ENCODE assay signal across 8 cellular contexts in genomic region chr9:111662851-111663823, GRCh38. TPM values are rescaled to one million over a fixed set of nuclear protein-coding genes. Genes with fewer than 3 reads are reported as not detected.
DNase-seq lines count a peak whose midpoint lies in the region; ATAC-seq and TF ChIP-seq lines count a peak whose summit lies in the region.

No MANE protein-coding gene starts in this region.

- peaks cover 0 to 25% (median 14%) of the 10 kb centered on the region in 12 donors for H3K4me1 ChIP-seq in heart left ventricle
- peaks cover 0 to 4% of the 10 kb centered on the region in 2 donors for H3K4me1 ChIP-seq in thyroid gland

- peaks cover 33% of the 10 kb centered on the region for H3K4me1 Mint-ChIP-seq in activated naive CD8-positive, alpha-beta T cell (ENCODE audit: low read depth)

- no peaks in the 10 kb centered on the region for H3K9me3 ChIP-seq in heart left ventricle
- no peaks in the 10 kb centered on the region for H3K9me3 ChIP-seq in thyroid gland

- peak overlapping the region; percentile 90 for H3K27ac Mint-ChIP-seq in activated naive CD8-positive, alpha-beta T cell

- DNase-seq in heart left ventricle = no peak
- no peak for DNase-seq in Right ventricle myocardium superior
- DNase-seq in iPS-NIHi7 (ENCODE audit: extremely low spot score) = peak; percentile 80
- no peak for DNase-seq in thyroid gland
- DNase-seq in hepatic stellate cell (ENCODE audit: low spot score) = no peak
- no peak for DNase-seq in T-helper 9 cell
- DNase-seq in SHP77 treated with DMSO at 0.1 percent for 48 hours (lab: John Stamatoyannopoulos, UW) = no peak

- no peak for TF ChIP-seq CTCF in heart left ventricle (IDR thresholded peaks at IDR 0.05)
- TF ChIP-seq CTCF in thyroid gland (IDR thresholded peaks at IDR 0.05) = no peak

- intact Hi-C loops in heart left ventricle (cut with DNase I) (no loop called here), Right ventricle myocardium superior (cut with DNase I) (no loop called here), thyroid gland (cut with DNase I) (no loop called here)

- H3K4me3 Mint-ChIP-seq in activated naive CD8-positive, alpha-beta T cell = peak overlapping the region; percentile 95

- H3K27me3 Mint-ChIP-seq in activated naive CD8-positive, alpha-beta T cell = no peaks in the 10 kb centered on the region

- WGBS in heart left ventricle, 4 donors = 54 to 61% (median 55%) methylated on average over 10 of the region's 10 CpGs
- 62 to 71% methylated on average over 10 of the region's 10 CpGs for WGBS in thyroid gland, 2 donors

- TF ChIP-seq POLR2A in heart left ventricle (IDR thresholded peaks at IDR 0.05) (no peak), thyroid gland (IDR thresholded peaks at IDR 0.05) (no peak)

- H3K36me3 ChIP-seq in heart left ventricle = peaks cover 0 to 33% (median 15%) of the 10 kb centered on the region in 9 donors
- H3K36me3 ChIP-seq in thyroid gland = peaks cover 12 to 14% of the 10 kb centered on the region in 2 donors

- H3K27me3 ChIP-seq in heart left ventricle (no peaks in the 10 kb centered on the region), thyroid gland (no peaks in the 10 kb centered on the region)

- H3K4me3 ChIP-seq in heart left ventricle (peak overlapping the region in 10 of 12 donors; percentile 70 to 97 (median 78)), thyroid gland (replicated peaks in 1 of 3) (peak overlapping the region in 1 of 3 donors; percentile 63)

- H3K36me3 Mint-ChIP-seq in activated naive CD8-positive, alpha-beta T cell = peaks cover 4% of the 10 kb centered on the region

- ATAC-seq in heart left ventricle = peak in 1 of 4 donors; percentile 9
- no peak for ATAC-seq in Right ventricle myocardium superior (ENCODE audit: poor library complexity)

- no peaks in the 10 kb centered on the region for H3K9me3 Mint-ChIP-seq in activated naive CD8-positive, alpha-beta T cell (ENCODE audit: low read depth)

- peak overlapping the region in 10 of 12 donors; percentile 40 to 89 (median 76) for H3K27ac ChIP-seq in heart left ventricle
- H3K27ac ChIP-seq in thyroid gland = peak overlapping the region in 2 of 3 donors; percentile 69 to 78

RNA-seq across cellular contexts. Expression of gene GNG10, which starts 1.7 kb away (rescaled TPM):
- total RNA-seq in heart left ventricle (10 to 100 TPM; 23.9 to 51.5 (median 31.3) TPM), Right ventricle myocardium superior (25.3 TPM), thyroid gland (10 to 100 TPM; 44.8 to 57.3 (median 53.5) TPM)
- polyA plus RNA-seq in heart left ventricle = 10 to 100 TPM; 26.8 to 39.6 TPM

RNA-seq across cellular contexts. Expression of gene DNAJC25, which starts 32.0 kb away (rescaled TPM):
- total RNA-seq in heart left ventricle = 1 to 10 TPM; 3.9 to 7.3 (median 5.0) TPM
- polyA plus RNA-seq in heart left ventricle = 1 to 10 TPM; 3.8 to 8.2 TPM
- 4.9 TPM for total RNA-seq in Right ventricle myocardium superior
- total RNA-seq in thyroid gland = 10 to 100 TPM in 2 of 4 donors, 1 to 10 TPM in 2; 6.0 to 15.2 (median 10.8) TPM
